8 cellular contexts compared by ENCODE assay signal in the genomic region with DNA sequence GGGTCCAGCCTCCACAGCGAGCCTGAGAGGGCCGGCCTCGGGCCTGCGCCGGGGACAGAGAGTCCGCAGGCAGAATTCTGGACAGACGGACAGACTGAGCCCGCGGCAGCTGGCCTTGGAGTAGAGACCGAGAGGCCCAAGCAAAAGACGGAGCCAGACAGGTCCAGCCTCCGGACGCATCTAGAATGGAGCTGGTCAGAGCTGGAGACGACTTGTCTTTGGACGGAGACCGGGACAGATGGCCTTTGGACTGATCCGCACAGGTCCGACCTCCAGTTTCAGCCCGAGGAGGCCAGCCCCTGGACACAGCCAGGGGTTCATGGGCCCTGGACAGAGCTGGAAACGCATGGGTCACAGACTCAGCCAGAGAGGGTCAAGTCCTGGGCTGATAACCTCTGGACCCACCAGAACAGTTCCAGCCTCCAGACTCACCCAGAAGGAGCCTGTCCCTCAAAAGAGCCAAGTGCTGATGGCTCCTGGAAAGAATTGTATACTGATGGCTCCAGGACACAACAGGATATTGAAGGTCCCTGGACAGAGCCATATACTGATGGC. TPM values are rescaled to one million over a fixed set of nuclear protein-coding genes. Genes with fewer than 3 reads are reported as not detected.
DNase-seq lines count a peak whose midpoint lies in the region; ATAC-seq and TF ChIP-seq lines count a peak whose summit lies in the region.

No MANE protein-coding gene starts in this region.

- H3K4me3 ChIP-seq in WI38 (ENCODE audit: low read depth, low read length) (peak overlapping the region; percentile 72), heart left ventricle (peak overlapping the region; percentile 65 to 98 (median 82)), gastrocnemius medialis (peak overlapping the region; percentile 64 to 90 (median 85))

- no peak for TF ChIP-seq CTCF in WI38 (IDR thresholded peaks at IDR 0.05; ENCODE audit: low read depth, low read length)
- TF ChIP-seq CTCF in heart left ventricle (IDR thresholded peaks at IDR 0.05): no peak
- no peak for TF ChIP-seq CTCF in gastrocnemius medialis (IDR thresholded peaks at IDR 0.05 in 4 of 5, conservative IDR thresholded peaks at IDR 0.05 in 1 of 5)

- DNase-seq in activated CD4-positive, alpha-beta T cell treated with anti-CD3 and anti-CD28 coated beads, Interleukin-2, amount 50 U/mL, for 1 hour: peak; percentile 11
- no peak for DNase-seq in activated CD4-positive, alpha-beta T cell treated with anti-CD3 and anti-CD28 coated beads for 4 hours
- DNase-seq in heart left ventricle: no peak
- peak in 1 of 2 donors; percentile 46 for DNase-seq in gastrocnemius medialis
- no peak for DNase-seq in erythroblast (lab: John Stamatoyannopoulos, UW)
- DNase-seq in NCI-H2196 treated with DMSO at 0.1 percent for 48 hours (lab: John Stamatoyannopoulos, UW; ENCODE audit: unreplicated experiment): no peak

- H3K9me3 ChIP-seq in heart left ventricle (no peaks in the 10 kb centered on the region), gastrocnemius medialis (no peaks in the 10 kb centered on the region)

- 0 to 1% (median 0%) methylated on average over 6 to 20 of the region's 20 CpGs for WGBS in heart left ventricle, 4 donors

- H3K27ac ChIP-seq in heart left ventricle (peak overlapping the region; percentile 95 to 99 (median 97)), gastrocnemius medialis (peak overlapping the region; percentile 89 to 98 (median 92))

- intact Hi-C loops in heart left ventricle (cut with DNase I): loop anchor here in 6 of 10 donors (2.0 to 10.0 kb wide), 6 partner anchors 33 to 100 kb away; partner anchors contain the start of genes ACTMAP (in 2 of the 6) and SNRPA (in 2 of the 6)
- intact Hi-C loops in gastrocnemius medialis (cut with DNase I; ENCODE audit: low total_unique reads): loop anchor here (5.0 to 10.0 kb wide), 2 partner anchors 273 to 295 kb away; partner anchors contain the start of gene SERTAD3

- H3K36me3 ChIP-seq in heart left ventricle (peaks cover 0 to 15% (median 5%) of the 10 kb centered on the region in 9 donors), gastrocnemius medialis (peaks cover 0 to 8% of the 10 kb centered on the region in 2 donors)

- no peak for TF ChIP-seq POLR2A in heart left ventricle (IDR thresholded peaks at IDR 0.05)
- TF ChIP-seq POLR2A in gastrocnemius medialis (IDR thresholded peaks at IDR 0.05): no peak
- TF ChIP-seq POLR2A in erythroblast (IDR thresholded peaks at IDR 0.05; ENCODE audit: low read length): no peak

- H3K4me1 ChIP-seq in heart left ventricle (peaks cover 9 to 82% (median 58%) of the 10 kb centered on the region in 12 donors), gastrocnemius medialis (peaks cover 39 to 50% of the 10 kb centered on the region in 2 donors)

- H3K27me3 ChIP-seq in heart left ventricle (no peaks in the 10 kb centered on the region), gastrocnemius medialis (no peaks in the 10 kb centered on the region)

- ATAC-seq in heart left ventricle: no peak
- no peak for ATAC-seq in gastrocnemius medialis
- ATAC-seq in GM19467 (IDR thresholded peaks at IDR 0.05; ENCODE audit: unreplicated experiment): no peak

- in situ Hi-C loops in gastrocnemius medialis (cut with MboI; ENCODE audit: low sequenced_read_pairs in 4 of 4): no loop called here

RNA-seq across cellular contexts. Expression of gene ITPKC, which starts 0.5 kb away (rescaled TPM):
- 10 to 100 TPM in 3 of 9 donors, 1 to 10 TPM in 6; 6.9 to 27.3 (median 8.9) TPM for total RNA-seq in heart left ventricle
- polyA plus RNA-seq in heart left ventricle: 10 to 100 TPM; 13.0 to 22.7 TPM
- 10 to 100 TPM; 14.9 to 34.5 (median 21.8) TPM for total RNA-seq in gastrocnemius medialis

RNA-seq across cellular contexts. Expression of gene COQ8B, which starts 0.7 kb away (rescaled TPM):
- 10 to 100 TPM; 18.2 to 49.7 (median 27.8) TPM for total RNA-seq in heart left ventricle
- 10 to 100 TPM; 25.1 to 38.3 TPM for polyA plus RNA-seq in heart left ventricle
- total RNA-seq in gastrocnemius medialis: 10 to 100 TPM; 14.9 to 30.7 (median 20.2) TPM

RNA-seq across cellular contexts. Expression of gene NUMBL, which starts 27.0 kb away (rescaled TPM):
- 10 to 100 TPM in 5 of 9 donors, 1 to 10 TPM in 4; 7.3 to 29.1 (median 10.6) TPM for total RNA-seq in heart left ventricle
- polyA plus RNA-seq in heart left ventricle: 10 to 100 TPM in 1 of 2 donors, 1 to 10 TPM in 1; 8.4 to 11.7 TPM
- total RNA-seq in gastrocnemius medialis: 10 to 100 TPM in 3 of 4 donors, 1 to 10 TPM in 1; 5.5 to 16.7 (median 14.1) TPM

RNA-seq across cellular contexts. Expression of gene ACTMAP, which starts 32.9 kb away (rescaled TPM):
- total RNA-seq in heart left ventricle: 10 to 100 TPM in 3 of 9 donors, 1 to 10 TPM in 6; 4.2 to 11.1 (median 8.6) TPM
- polyA plus RNA-seq in heart left ventricle: 1 to 10 TPM; 4.5 to 7.7 TPM
- total RNA-seq in gastrocnemius medialis: 10 to 100 TPM in 1 of 4 donors, 1 to 10 TPM in 3; 4.2 to 14.6 (median 6.2) TPM

RNA-seq across cellular contexts. Expression of gene SNRPA, which starts 33.6 kb away (rescaled TPM):
- total RNA-seq in heart left ventricle: 10 to 100 TPM; 22.5 to 50.2 (median 31.6) TPM
- 10 to 100 TPM; 23.5 to 32.3 TPM for polyA plus RNA-seq in heart left ventricle
- 10 to 100 TPM; 24.3 to 35.2 (median 27.3) TPM for total RNA-seq in gastrocnemius medialis
